Comparison of ENCODE assay signal across 12 cellular contexts in genomic region chr1:43067233-43067745, GRCh38.
DNase-seq lines count a peak whose midpoint lies in the region; ATAC-seq and TF ChIP-seq lines count a peak whose summit lies in the region.
"Had no signal": no experiment of that assay in that cellular context is flagged by ENCODE, and none has a peak within 500 bp of the region (broad histone marks: within the 10 kb centered on the region; RNA-seq: fewer than 3 reads in every experiment).

No MANE protein-coding gene starts in this region.

- TF ChIP-seq CTCF in WTC11 (IDR thresholded peaks at IDR 0.05) (no peak), endothelial cell (IDR thresholded peaks at IDR 0.05; ENCODE audit: unreplicated experiment) (no peak), GM10266 (IDR thresholded peaks at IDR 0.05; ENCODE audit: control insufficient read depth, insufficient read depth, low read depth, missing control alignments) (no peak)

- no peak for DNase-seq in activated CD4-positive, alpha-beta T cell treated with anti-CD3 and anti-CD28 coated beads, Interleukin-2, amount 10 ng/mL, durations not matched to agents 24 days and 14 days
- no peak for DNase-seq in activated CD4-positive, alpha-beta T cell treated with anti-CD3 and anti-CD28 coated beads for 36 hours
- DNase-seq in WTC11 (ENCODE audit: low spot score) (no peak), endothelial cell (ENCODE audit: low spot score) (no peak), GM10266 (ENCODE audit: extremely low spot score) (no peak), DMS 273 (lab: John Stamatoyannopoulos, UW; ENCODE audit: unreplicated experiment) (no peak), GF-D8 (lab: John Stamatoyannopoulos, UW) (no peak)
- DNase-seq in stimulated activated effector memory CD8-positive, alpha-beta T cell treated with anti-CD3 and anti-CD28 coated beads, Interleukin-12 subunit alpha, Interleukin-12 subunit beta, amount 100 ng/mL, for 72 hours (ENCODE audit: low spot score in 2 of 2): no peak
- DNase-seq: central memory CD4-positive, alpha-beta T cell; left ventricle myocardium superior; NCI-H187 treated with DMSO at 0.1 percent for 48 hours; OCI-M1 had no signal

- CTCF ChIA-PET in activated CD4-positive, alpha-beta T cell treated with anti-CD3 and anti-CD28 coated beads for 36 hours (lab: Charles Lee): interaction anchor here (0.6 to 2.0 kb wide), 2 partner anchors 29 to 154 kb away, joined by 4 to 8 read pairs; no protein-coding TSS in a partner anchor
- CTCF ChIA-PET in WTC11 (lab: Charles Lee): interaction anchor here (1.0 kb wide), 1 partner anchor 154 kb away, joined by 4 read pairs; no protein-coding TSS in a partner anchor

- peaks cover 4% of the 10 kb centered on the region for H3K4me1 Mint-ChIP-seq in activated CD4-positive, alpha-beta T cell treated with anti-CD3 and anti-CD28 coated beads, Interleukin-2, amount 10 ng/mL, durations not matched to agents 24 days and 14 days
- H3K4me1 Mint-ChIP-seq in activated CD4-positive, alpha-beta T cell treated with anti-CD3 and anti-CD28 coated beads for 36 hours: peaks cover 11% of the 10 kb centered on the region
- H3K4me1 Mint-ChIP-seq in WTC11 (peaks cover 46% of the 10 kb centered on the region), endothelial cell (ENCODE audit: unreplicated experiment) (peaks cover 34% of the 10 kb centered on the region)
- H3K4me1 Mint-ChIP-seq in stimulated activated effector memory CD8-positive, alpha-beta T cell treated with anti-CD3 and anti-CD28 coated beads, Interleukin-12 subunit alpha, Interleukin-12 subunit beta, amount 100 ng/mL, for 72 hours: peaks cover 11% of the 10 kb centered on the region

- H3K4me3 Mint-ChIP-seq in activated CD4-positive, alpha-beta T cell treated with anti-CD3 and anti-CD28 coated beads, Interleukin-2, amount 10 ng/mL, durations not matched to agents 24 days and 14 days: peak overlapping the region; percentile 35
- H3K4me3 Mint-ChIP-seq in activated CD4-positive, alpha-beta T cell treated with anti-CD3 and anti-CD28 coated beads for 36 hours: no peak overlapping the region
- no peak overlapping the region for H3K4me3 Mint-ChIP-seq in WTC11
- H3K4me3 Mint-ChIP-seq in endothelial cell (ENCODE audit: unreplicated experiment): peak overlapping the region; percentile 37
- H3K4me3 Mint-ChIP-seq in stimulated activated effector memory CD8-positive, alpha-beta T cell treated with anti-CD3 and anti-CD28 coated beads, Interleukin-12 subunit alpha, Interleukin-12 subunit beta, amount 100 ng/mL, for 72 hours: peak overlapping the region; percentile 33

- intact Hi-C loops in activated CD4-positive, alpha-beta T cell treated with anti-CD3 and anti-CD28 coated beads, Interleukin-2, amount 10 ng/mL, durations not matched to agents 24 days and 14 days (cut with micrococcal nuclease): no loop called here
- intact Hi-C loops in activated CD4-positive, alpha-beta T cell treated with anti-CD3 and anti-CD28 coated beads for 36 hours (cut with DNase I, micrococcal nuclease): no loop called here

- no peaks in the 10 kb centered on the region for H3K9me3 Mint-ChIP-seq in activated CD4-positive, alpha-beta T cell treated with anti-CD3 and anti-CD28 coated beads, Interleukin-2, amount 10 ng/mL, durations not matched to agents 24 days and 14 days
- H3K9me3 Mint-ChIP-seq in activated CD4-positive, alpha-beta T cell treated with anti-CD3 and anti-CD28 coated beads for 36 hours (ENCODE audit: low read depth): no peaks in the 10 kb centered on the region
- H3K9me3 Mint-ChIP-seq in WTC11 (no peaks in the 10 kb centered on the region), endothelial cell (ENCODE audit: unreplicated experiment) (no peaks in the 10 kb centered on the region)
- H3K9me3 Mint-ChIP-seq in stimulated activated effector memory CD8-positive, alpha-beta T cell treated with anti-CD3 and anti-CD28 coated beads, Interleukin-12 subunit alpha, Interleukin-12 subunit beta, amount 100 ng/mL, for 72 hours: no peaks in the 10 kb centered on the region

- ATAC-seq in activated CD4-positive, alpha-beta T cell treated with anti-CD3 and anti-CD28 coated beads for 36 hours: no peak
- ATAC-seq in WTC11: no peak
- no peak for ATAC-seq in stimulated activated effector memory CD8-positive, alpha-beta T cell treated with anti-CD3 and anti-CD28 coated beads, Interleukin-12 subunit alpha, Interleukin-12 subunit beta, amount 100 ng/mL, for 72 hours

- peaks cover 9% of the 10 kb centered on the region for H3K27me3 Mint-ChIP-seq in activated CD4-positive, alpha-beta T cell treated with anti-CD3 and anti-CD28 coated beads, Interleukin-2, amount 10 ng/mL, durations not matched to agents 24 days and 14 days
- H3K27me3 Mint-ChIP-seq in activated CD4-positive, alpha-beta T cell treated with anti-CD3 and anti-CD28 coated beads for 36 hours: peaks cover 3% of the 10 kb centered on the region
- H3K27me3 Mint-ChIP-seq in WTC11 (ENCODE audit: low read depth): peaks cover 10% of the 10 kb centered on the region
- H3K27me3 Mint-ChIP-seq in endothelial cell (ENCODE audit: unreplicated experiment): peaks cover 15% of the 10 kb centered on the region

- POLR2A ChIA-PET in activated CD4-positive, alpha-beta T cell treated with anti-CD3 and anti-CD28 coated beads for 36 hours (lab: Charles Lee): no interaction called here
- POLR2A ChIA-PET in WTC11 (lab: Charles Lee): no interaction called here

- no peak overlapping the region for H3K27ac Mint-ChIP-seq in activated CD4-positive, alpha-beta T cell treated with anti-CD3 and anti-CD28 coated beads, Interleukin-2, amount 10 ng/mL, durations not matched to agents 24 days and 14 days
- no peak overlapping the region for H3K27ac Mint-ChIP-seq in activated CD4-positive, alpha-beta T cell treated with anti-CD3 and anti-CD28 coated beads for 36 hours
- peak overlapping the region; percentile 31; the same call in 1 of the 2 replicates for H3K27ac Mint-ChIP-seq in WTC11
- H3K27ac Mint-ChIP-seq in endothelial cell (ENCODE audit: unreplicated experiment): no peak overlapping the region
- no peak overlapping the region for H3K27ac Mint-ChIP-seq in stimulated activated effector memory CD8-positive, alpha-beta T cell treated with anti-CD3 and anti-CD28 coated beads, Interleukin-12 subunit alpha, Interleukin-12 subunit beta, amount 100 ng/mL, for 72 hours

- no peaks in the 10 kb centered on the region for H3K36me3 Mint-ChIP-seq in activated CD4-positive, alpha-beta T cell treated with anti-CD3 and anti-CD28 coated beads, Interleukin-2, amount 10 ng/mL, durations not matched to agents 24 days and 14 days (ENCODE audit: low read depth)
- H3K36me3 Mint-ChIP-seq in activated CD4-positive, alpha-beta T cell treated with anti-CD3 and anti-CD28 coated beads for 36 hours (ENCODE audit: low read depth): no peaks in the 10 kb centered on the region
- no peaks in the 10 kb centered on the region for H3K36me3 Mint-ChIP-seq in WTC11
- no peaks in the 10 kb centered on the region for H3K36me3 Mint-ChIP-seq in endothelial cell (ENCODE audit: low read depth, unreplicated experiment)
- H3K36me3 Mint-ChIP-seq in stimulated activated effector memory CD8-positive, alpha-beta T cell treated with anti-CD3 and anti-CD28 coated beads, Interleukin-12 subunit alpha, Interleukin-12 subunit beta, amount 100 ng/mL, for 72 hours: no peaks in the 10 kb centered on the region

TF ChIP-seq in WTC11, 78 proteins besides CTCF, POLR2A, EP300 and RAD21 (continues in another document):
- TF ChIP-seq AR (CRISPR knock-in tag; IDR thresholded peaks at IDR 0.05): no peak
- no peak for TF ChIP-seq ZNF232 (CRISPR knock-in tag; IDR thresholded peaks at IDR 0.05)
- TF ChIP-seq KAT7 (CRISPR knock-in tag; IDR thresholded peaks at IDR 0.05; ENCODE audit: borderline replicate concordance): no peak
- TF ChIP-seq ZNF281 (CRISPR knock-in tag; IDR thresholded peaks at IDR 0.05): no peak

Comparison
In these comparisons a context has a peak if more than half of its experiments do, and no peak if none do; other contexts are left out.
1. H3K4me3 Mint-ChIP-seq: peak in activated CD4-positive, alpha-beta T cell treated with anti-CD3 and anti-CD28 coated beads, Interleukin-2, amount 10 ng/mL, durations not matched to agents 24 days and 14 days (single experiment), endothelial cell (single experiment) and stimulated activated effector memory CD8-positive, alpha-beta T cell treated with anti-CD3 and anti-CD28 coated beads, Interleukin-12 subunit alpha, Interleukin-12 subunit beta, amount 100 ng/mL, for 72 hours (single experiment); none in activated CD4-positive, alpha-beta T cell treated with anti-CD3 and anti-CD28 coated beads for 36 hours (single experiment) and WTC11 (single experiment).